8 cellular contexts compared by ENCODE assay signal in genomic region chr11:6418958-6419611, GRCh38. TPM values are rescaled to one million over a fixed set of nuclear protein-coding genes. Genes with fewer than 3 reads are reported as not detected.
DNase-seq lines count a peak whose midpoint lies in the region; ATAC-seq, FAIRE-seq and TF ChIP-seq lines count a peak whose summit lies in the region.

Gene APBB1 (minus strand): TSS chr11:6419094. CDS start chr11:6411347, 7,747 bp downstream.

- no peaks in the 10 kb centered on the region for H3K9me3 ChIP-seq in BLaER1 treated with 17β-estradiol and CSF1 and Interleukin-3, amounts not matched to agents 10 nM and 100 nM (replicated peaks in 1 of 11)
- no peaks in the 10 kb centered on the region for H3K9me3 ChIP-seq in MM.1S (replicated peaks; ENCODE audit: insufficient read depth, low read length)
- no peaks in the 10 kb centered on the region for H3K9me3 ChIP-seq in small intestine (ENCODE audit: control insufficient read depth, low read depth)

- FAIRE-seq in small intestine (lab: Jason Lieb, UNC): no peak

- peak within 1 kb of the TSS; percentile 73 for H2AFZ ChIP-seq in MM.1S (ENCODE audit: low read length)

- H3K27ac ChIP-seq in BLaER1 treated with 17β-estradiol and CSF1 and Interleukin-3, amounts not matched to agents 10 nM and 100 nM: peak within 1 kb of the TSS; percentile 65 to 80 (median 75)
- H3K27ac ChIP-seq in MM.1S (ENCODE audit: low read length) (no peak within 1 kb of the TSS), small intestine (ENCODE audit: low read depth in 1 of 2, low read length in 1 of 2) (peak within 1 kb of the TSS; percentile 50 to 83)

- H3F3A ChIP-seq in MM.1S (ENCODE audit: insufficient read depth, low read length): no peaks in the 10 kb centered on the region

- H3K9ac ChIP-seq in BLaER1 treated with 17β-estradiol and CSF1 and Interleukin-3, amounts not matched to agents 10 nM and 100 nM: peak within 1 kb of the TSS; percentile 75 to 88 (median 85)
- H3K9ac ChIP-seq in MM.1S (ENCODE audit: low read length): peak within 1 kb of the TSS; percentile 43; the same call in 1 of the 2 replicates

- H3K27me3 ChIP-seq in BLaER1 treated with 17β-estradiol and CSF1 and Interleukin-3, amounts not matched to agents 10 nM and 100 nM: peaks cover 0 to 11% (median 7%) of the 10 kb centered on the region in 11 experiments; a peak in 8 of 22 replicates
- H3K27me3 ChIP-seq in MM.1S (replicated peaks; ENCODE audit: insufficient read depth, low read length) (peaks cover 19% of the 10 kb centered on the region), small intestine (ENCODE audit: control insufficient read depth in 2 of 2, insufficient read depth in 2 of 2, low read length in 2 of 2) (no peaks in the 10 kb centered on the region)

- H3K4me3 ChIP-seq in BLaER1 treated with 17β-estradiol and CSF1 and Interleukin-3, amounts not matched to agents 10 nM and 100 nM: peak within 1 kb of the TSS; percentile 74 to 93 (median 88)
- H3K4me3 ChIP-seq in MM.1S (ENCODE audit: low read length) (peak within 1 kb of the TSS; percentile 74), cardiac fibroblast (replicated peaks in 1 of 2; ENCODE audit: low read depth in 2 of 2, low read length in 2 of 2) (peak within 1 kb of the TSS; percentile 74 to 80), small intestine (ENCODE audit: low read depth in 1 of 2, low read length in 2 of 2) (peak within 1 kb of the TSS; percentile 75 to 86)

- 0 out of 2 replicates have a peak, but pooled peaks have one; percentile 4 for TF ChIP-seq CTCF in MM.1S (IDR thresholded peaks at IDR 0.05; ENCODE audit: low read length)
- peak; percentile 24 for TF ChIP-seq CTCF in cardiac fibroblast (IDR thresholded peaks at IDR 0.05; ENCODE audit: low read depth, low read length)

- no peaks in the 10 kb centered on the region for H3K79me2 ChIP-seq in MM.1S (ENCODE audit: low read length)

- ATAC-seq in GM19463 (IDR thresholded peaks at IDR 0.05; ENCODE audit: unreplicated experiment): peak; percentile 56

- no peaks in the 10 kb centered on the region for H3K9me2 ChIP-seq in MM.1S (replicated peaks; ENCODE audit: insufficient read depth, low read length)

- H4K20me1 ChIP-seq in BLaER1 treated with 17β-estradiol and CSF1 and Interleukin-3, amounts not matched to agents 10 nM and 100 nM: peaks cover 0 to 15% (median 0%) of the 10 kb centered on the region in 11 experiments; a peak in 4 of 22 replicates
- H4K20me1 ChIP-seq in MM.1S (ENCODE audit: insufficient read depth, low read length): no peaks in the 10 kb centered on the region

- DNase-seq in MM.1S: peak; percentile 36
- DNase-seq in activated CD4-positive, CD25-positive, alpha-beta regulatory T cell treated with anti-CD3 and anti-CD28 coated beads, Interleukin-2, amount 50 U/mL, for 16 hours (ENCODE audit: low read depth, low spot score): peak; percentile 40
- peak; percentile 46 to 52 for DNase-seq in cardiac fibroblast (ENCODE audit: low read depth in 2 of 2)
- peak; percentile 68 for DNase-seq in inferior parietal cortex (ENCODE audit: extremely low spot score)
- DNase-seq in small intestine: peak; percentile 61
- DNase-seq in cerebellar nuclear complex (lab: John Stamatoyannopoulos, UW): no peak

- H3K36me3 ChIP-seq in BLaER1 treated with 17β-estradiol and CSF1 and Interleukin-3, amounts not matched to agents 10 nM and 100 nM: no peaks in the 10 kb centered on the region
- H3K36me3 ChIP-seq in MM.1S (replicated peaks; ENCODE audit: insufficient read depth, low read length) (no peaks in the 10 kb centered on the region), small intestine (ENCODE audit: control insufficient read depth in 2 of 2, insufficient read depth in 2 of 2, low read length in 2 of 2) (no peaks in the 10 kb centered on the region)

- peaks cover 8 to 50% (median 35%) of the 10 kb centered on the region in 10 experiments for H3K4me1 ChIP-seq in BLaER1 treated with 17β-estradiol and CSF1 and Interleukin-3, amounts not matched to agents 10 nM and 100 nM
- H3K4me1 ChIP-seq in MM.1S (ENCODE audit: low read length): 0 out of 2 replicates have a peak, but pooled peaks cover 9% of the 10 kb centered on the region
- H3K4me1 ChIP-seq in small intestine (ENCODE audit: control insufficient read depth in 2 of 2, insufficient read depth in 1 of 2, low read depth in 1 of 2, low read length in 1 of 2): peaks cover 0 to 3% of the 10 kb centered on the region in 2 donors

- peak within 1 kb of the TSS; percentile 79 to 96 (median 91) for H3K4me2 ChIP-seq in BLaER1 treated with 17β-estradiol and CSF1 and Interleukin-3, amounts not matched to agents 10 nM and 100 nM
- H3K4me2 ChIP-seq in MM.1S (ENCODE audit: low read depth, low read length): peak within 1 kb of the TSS; percentile 81

- 0% methylated on average over 47 to 79 of the region's 79 CpGs for WGBS in small intestine, 3 donors

RNA-seq across cellular contexts. Expression of gene APBB1, which starts in this region (rescaled TPM):
- polyA plus RNA-seq in small intestine: 10 to 100 TPM in 1 of 3 donors, 1 to 10 TPM in 2; 2.5 to 14.1 (median 9.7) TPM

Comparison
In these comparisons a context has a peak if more than half of its experiments do, and no peak if none do; other contexts are left out.
1. DNase-seq: peak in MM.1S (single experiment), activated CD4-positive, CD25-positive, alpha-beta regulatory T cell treated with anti-CD3 and anti-CD28 coated beads, Interleukin-2, amount 50 U/mL, for 16 hours (single experiment), cardiac fibroblast (2 of 2), inferior parietal cortex (single experiment) and small intestine (single experiment); none in cerebellar nuclear complex (0 of 2).
2. Peak in every context shown above with its lines, with median percentiles within 50 percentile points of each other: H3K4me3 ChIP-seq.